Comparison of ENCODE assay signal across 8 cellular contexts in genomic region chr2:25567406-25567805, GRCh38.
DNase-seq lines count a peak whose midpoint lies in the region; ATAC-seq and TF ChIP-seq lines count a peak whose summit lies in the region.

No MANE protein-coding gene starts in this region.

- no peak for TF ChIP-seq CTCF in activated B cell treated with CpG ODN at 0.5 μM for 24 hours (IDR thresholded peaks at IDR 0.05)

- no peaks in the 10 kb centered on the region for H3K36me3 Mint-ChIP-seq in activated B cell treated with CpG ODN at 0.5 μM for 24 hours (ENCODE audit: low read depth)

- no peak overlapping the region for H3K4me3 Mint-ChIP-seq in activated B cell treated with CpG ODN at 0.5 μM for 24 hours

- DNase-seq in A172 (ENCODE audit: low spot score) (peak; percentile 53), G401 (ENCODE audit: low spot score) (peak; percentile 67), Kasumi-1 (lab: John Stamatoyannopoulos, UW) (peak; percentile 82 to 88), activated B cell treated with CpG ODN at 0.5 μM for 24 hours (no peak), iris pigment epithelial cell (ENCODE audit: low read depth) (peak; percentile 55), posterior vena cava (ENCODE audit: low spot score) (no peak)
- no peak for DNase-seq in effector CD4-positive, alpha-beta T cell
- no peak for DNase-seq in stimulated activated CD4-positive, alpha-beta T cell treated with anti-CD3 and anti-CD28 coated beads, Interleukin-1b, Interleukin-23, amount 100 ng/mL, for 48 hours

- H3K27me3 Mint-ChIP-seq in activated B cell treated with CpG ODN at 0.5 μM for 24 hours: no peaks in the 10 kb centered on the region

- peaks cover 27% of the 10 kb centered on the region for H3K4me1 Mint-ChIP-seq in activated B cell treated with CpG ODN at 0.5 μM for 24 hours

- CTCF ChIA-PET in activated B cell treated with CpG ODN at 0.5 μM for 24 hours (lab: Charles Lee): interaction anchor here (1.0 to 2.3 kb wide), 9 partner anchors 13 to 592 kb away, joined by 3 to 23 read pairs (median 8); partner anchors contain the start of gene DNMT3A

- peak; percentile 53 for ATAC-seq in activated B cell treated with CpG ODN at 0.5 μM for 24 hours (ENCODE audit: low read depth)

- in situ Hi-C loops in G401 (cut with HindIII; ENCODE audit: low sequenced_read_pairs): no loop called here

- no peak overlapping the region for H3K27ac Mint-ChIP-seq in activated B cell treated with CpG ODN at 0.5 μM for 24 hours

- intact Hi-C loops in activated B cell treated with CpG ODN at 0.5 μM for 24 hours (cut with micrococcal nuclease) (loop anchor here (1.0 to 5.0 kb wide), 11 partner anchors 45 to 1155 kb away; no protein-coding TSS in a partner anchor), posterior vena cava (cut with DNase I) (no loop called here)

- POLR2A ChIA-PET in activated B cell treated with CpG ODN at 0.5 μM for 24 hours (lab: Charles Lee): interaction anchor here (1.0 to 2.0 kb wide), 4 partner anchors 205 to 402 kb away, joined by 3 to 16 read pairs (median 4); no protein-coding TSS in a partner anchor

- H3K9me3 Mint-ChIP-seq in activated B cell treated with CpG ODN at 0.5 μM for 24 hours: peaks cover 9% of the 10 kb centered on the region

Comparison
In these comparisons a context has a peak if more than half of its experiments do, and no peak if none do; other contexts are left out.
1. DNase-seq: peak in A172 (single experiment), G401 (single experiment), Kasumi-1 (2 of 2) and iris pigment epithelial cell (single experiment); none in activated B cell treated with CpG ODN at 0.5 μM for 24 hours (single experiment), effector CD4-positive, alpha-beta T cell (single experiment), posterior vena cava (single experiment) and stimulated activated CD4-positive, alpha-beta T cell treated with anti-CD3 and anti-CD28 coated beads, Interleukin-1b, Interleukin-23, amount 100 ng/mL, for 48 hours (single experiment).